Comparison of ENCODE assay signal across 1 cellular context in genomic region chr9:82035332-82035731, GRCh38.
TF ChIP-seq lines count a peak whose summit lies in the region.

No MANE protein-coding gene starts in this region.

TF ChIP-seq in IMR-90, 13 proteins besides CTCF, POLR2A, EP300 and RAD21:
- no peak for TF ChIP-seq CHD1 (IDR thresholded peaks at IDR 0.05; ENCODE audit: low read depth, low read length)
- TF ChIP-seq MAZ (IDR thresholded peaks at IDR 0.05; ENCODE audit: borderline replicate concordance, low read depth, low read length): no peak
- no peak for TF ChIP-seq RFX5 (IDR thresholded peaks at IDR 0.05; ENCODE audit: low read depth, low read length)
- TF ChIP-seq BHLHE40 (IDR thresholded peaks at IDR 0.05; ENCODE audit: low read depth, low read length): no peak
- TF ChIP-seq MXI1 (IDR thresholded peaks at IDR 0.05; ENCODE audit: borderline replicate concordance, low read depth, low read length): no peak
- TF ChIP-seq, protein P1, sequence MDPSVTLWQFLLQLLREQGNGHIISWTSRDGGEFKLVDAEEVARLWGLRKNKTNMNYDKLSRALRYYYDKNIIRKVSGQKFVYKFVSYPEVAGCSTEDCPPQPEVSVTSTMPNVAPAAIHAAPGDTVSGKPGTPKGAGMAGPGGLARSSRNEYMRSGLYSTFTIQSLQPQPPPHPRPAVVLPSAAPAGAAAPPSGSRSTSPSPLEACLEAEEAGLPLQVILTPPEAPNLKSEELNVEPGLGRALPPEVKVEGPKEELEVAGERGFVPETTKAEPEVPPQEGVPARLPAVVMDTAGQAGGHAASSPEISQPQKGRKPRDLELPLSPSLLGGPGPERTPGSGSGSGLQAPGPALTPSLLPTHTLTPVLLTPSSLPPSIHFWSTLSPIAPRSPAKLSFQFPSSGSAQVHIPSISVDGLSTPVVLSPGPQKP (IDR thresholded peaks at IDR 0.05; ENCODE audit: borderline replicate concordance, low read depth, low read length): no peak
- no peak for TF ChIP-seq RCOR1 (IDR thresholded peaks at IDR 0.05; ENCODE audit: insufficient replicate concordance, low read length)
- TF ChIP-seq CEBPB (IDR thresholded peaks at IDR 0.05; ENCODE audit: low read depth, low read length): no peak
- TF ChIP-seq USF2 (IDR thresholded peaks at IDR 0.05; ENCODE audit: low read depth, low read length): no peak
